In the genomic region with DNA sequence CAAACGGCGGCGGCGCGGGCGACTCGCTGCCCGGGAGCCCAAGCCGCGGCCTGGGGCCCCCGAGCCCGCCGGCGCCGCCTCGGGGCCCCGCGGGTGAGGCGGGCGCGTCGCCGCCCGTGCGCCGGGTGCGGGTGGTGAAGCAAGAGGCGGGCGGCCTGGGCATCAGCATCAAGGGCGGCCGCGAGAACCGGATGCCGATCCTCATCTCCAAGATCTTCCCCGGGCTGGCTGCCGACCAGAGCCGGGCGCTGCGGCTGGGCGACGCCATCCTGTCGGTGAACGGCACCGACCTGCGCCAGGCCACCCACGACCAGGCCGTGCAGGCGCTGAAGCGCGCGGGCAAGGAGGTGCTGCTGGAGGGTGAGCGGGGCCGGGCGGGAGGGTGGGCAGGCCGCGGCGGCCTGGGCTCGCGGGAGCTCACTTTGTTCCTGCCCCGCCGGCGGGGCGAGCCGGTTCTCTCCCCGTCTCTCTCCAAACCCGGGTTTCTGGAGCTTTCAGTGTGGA, we compare ENCODE assay signal across 8 cellular contexts. TPM values are rescaled to one million over a fixed set of nuclear protein-coding genes. Genes with fewer than 3 reads are reported as not detected.
A peak's percentile ranks its signal among the peaks of the same experiment; 100 is the strongest.
DNase-seq lines count a peak whose midpoint lies in the region; TF ChIP-seq lines count a peak whose summit lies in the region.

No MANE protein-coding gene starts in this region.

- H3K4me1 Mint-ChIP-seq in nephron progenitor cell = peaks cover 40% of the 10 kb centered on the region

- H3K9me3 ChIP-seq in fibroblast of lung (ENCODE audit: control insufficient read depth, insufficient read depth, low read depth, low read length) (no peaks in the 10 kb centered on the region), transverse colon (no peaks in the 10 kb centered on the region)

- H3K9ac ChIP-seq in fibroblast of lung (ENCODE audit: insufficient read depth, low read length) = peak overlapping the region; percentile 78

- TF ChIP-seq CTCF in GM12875 (IDR thresholded peaks at IDR 0.05; ENCODE audit: borderline replicate concordance, insufficient read depth, low read depth, low read length) (no peak), fibroblast of lung (conservative IDR thresholded peaks at IDR 0.05 in 1 of 2, IDR thresholded peaks at IDR 0.05 in 1 of 2; ENCODE audit: low read depth in 1 of 2, low read length in 2 of 2) (no peak), nephron progenitor cell (IDR thresholded peaks at IDR 0.05) (no peak), transverse colon (IDR thresholded peaks at IDR 0.05) (no peak)

- in situ Hi-C loops in transverse colon (cut with MboI; ENCODE audit: low pct_ligation_motif_present in 1 of 4, low pct_unique_long_range_greater_than_20kb in 1 of 4, low sequenced_read_pairs in 3 of 4) = no loop called here

- H3K4me1 ChIP-seq in fibroblast of lung (ENCODE audit: control insufficient read depth, extremely low read depth, insufficient read depth, low read length) (peaks cover 18% of the 10 kb centered on the region), transverse colon (peaks cover 4 to 41% (median 37%) of the 10 kb centered on the region in 4 donors)

- H3K36me3 Mint-ChIP-seq in nephron progenitor cell (ENCODE audit: low read depth) = peaks cover 12% of the 10 kb centered on the region

- H2AFZ ChIP-seq in fibroblast of lung (ENCODE audit: low read length) = no peak overlapping the region

- H3K4me2 ChIP-seq in fibroblast of lung (ENCODE audit: extremely low read depth, insufficient read depth, low read length) = peak overlapping the region; percentile 84

- H3K36me3 ChIP-seq in fibroblast of lung (ENCODE audit: control insufficient read depth, insufficient read depth, low read length) = no peaks in the 10 kb centered on the region
- H3K36me3 ChIP-seq in transverse colon = no peaks in the 10 kb centered on the region

- peak overlapping the region; percentile 91 for H3K27ac Mint-ChIP-seq in nephron progenitor cell

- H3K4me3 Mint-ChIP-seq in nephron progenitor cell = peak overlapping the region; percentile 91

- H4K20me1 ChIP-seq in fibroblast of lung (ENCODE audit: control insufficient read depth, extremely low read depth, insufficient read depth, low read length) = no peaks in the 10 kb centered on the region

- H3K27ac ChIP-seq in fibroblast of lung (ENCODE audit: insufficient read depth, low read length) (peak overlapping the region; percentile 64), transverse colon (peak overlapping the region; percentile 95 to 98 (median 96))

- H3K79me2 ChIP-seq in fibroblast of lung (ENCODE audit: control insufficient read depth, insufficient read depth, low read length) = peaks cover 48% of the 10 kb centered on the region

- H3K27me3 ChIP-seq in fibroblast of lung (ENCODE audit: control insufficient read depth, insufficient read depth, low read length) = no peaks in the 10 kb centered on the region
- H3K27me3 ChIP-seq in transverse colon = no peaks in the 10 kb centered on the region

- no peak for TF ChIP-seq EP300 in transverse colon (IDR thresholded peaks at IDR 0.05; ENCODE audit: low read depth)

- no peaks in the 10 kb centered on the region for H3K27me3 Mint-ChIP-seq in nephron progenitor cell (ENCODE audit: low read depth, poor library complexity)

- H3K4me3 ChIP-seq in GM12875 (ENCODE audit: low read depth, low read length) (peak overlapping the region; percentile 79), fibroblast of lung (replicated peaks in 1 of 4; ENCODE audit: control extremely low read depth in 1 of 4, insufficient read depth in 1 of 4, low read depth in 3 of 4, low read length in 4 of 4) (peak overlapping the region; percentile 76 to 91 (median 80)), transverse colon (peak overlapping the region; percentile 78 to 94 (median 82))

- peak; percentile 52 for DNase-seq in HCEC 1CT
- peak; percentile 41 for DNase-seq in NCI-H2171 (lab: John Stamatoyannopoulos, UW)
- peak; percentile 28 for DNase-seq in activated T-helper 1 cell treated with Interleukin-2 at 50 U/mL for 16 hours (ENCODE audit: low read depth)
- DNase-seq in fibroblast of lung (ENCODE audit: low read depth in 2 of 2) = peak in 1 of 2 donors; percentile 38
- peak; percentile 63 for DNase-seq in nephron progenitor cell
- peak; percentile 62 for DNase-seq in transverse colon
- no peak for DNase-seq in NCI-H2081 treated with DMSO at 0.1 percent for 48 hours (lab: John Stamatoyannopoulos, UW)

- no peak for TF ChIP-seq POLR2A in transverse colon (IDR thresholded peaks at IDR 0.05)

- no peaks in the 10 kb centered on the region for H3K9me3 Mint-ChIP-seq in nephron progenitor cell

- intact Hi-C loops in transverse colon (cut with DNase I; ENCODE audit: low total_unique reads) = no loop called here

- WGBS in transverse colon (ENCODE audit: low coverage in 1 of 2), 2 donors = 0% methylated on average over 10 of the region's 66 CpGs; no CpG with 5 or more reads in 1 of the 2 donors

RNA-seq across cellular contexts. Expression of gene SNTB2, which starts 0.5 kb away (rescaled TPM):
- total RNA-seq in fibroblast of lung (39.5 and 63.3 TPM in 2 replicates), transverse colon (10 to 100 TPM; 14.2 to 31.4 (median 24.1) TPM)
- polyA plus RNA-seq in fibroblast of lung = 45.3 and 51.8 TPM in 2 replicates
- polyA plus RNA-seq in fibroblast of lung (2012) = 19.3 and 26.0 TPM in 2 replicates
- polyA minus RNA-seq in fibroblast of lung (ENCODE audit: low replicate concordance) = 93.2 and 146 TPM in 2 replicates

RNA-seq across cellular contexts. Expression of gene UTP4, which starts 55.0 kb away (rescaled TPM):
- 14.4 and 14.9 TPM in 2 replicates for total RNA-seq in fibroblast of lung
- polyA plus RNA-seq in fibroblast of lung = 56.5 and 80.1 TPM in 2 replicates
- 31.8 and 48.3 TPM in 2 replicates for polyA plus RNA-seq in fibroblast of lung (2012)
- polyA minus RNA-seq in fibroblast of lung (ENCODE audit: low replicate concordance) = 79.6 and 176 TPM in 2 replicates
- 10 to 100 TPM; 10.1 to 79.4 (median 17.6) TPM for total RNA-seq in transverse colon

RNA-seq across cellular contexts. Expression of gene CHTF8, which starts 55.1 kb away (rescaled TPM):
- total RNA-seq in fibroblast of lung (39.0 and 55.7 TPM in 2 replicates), transverse colon (100 to 1,000 TPM in 1 of 4 donors, 10 to 100 TPM in 3; 49.2 to 207 (median 68.9) TPM)
- polyA plus RNA-seq in fibroblast of lung = 74.3 and 83.0 TPM in 2 replicates
- polyA plus RNA-seq in fibroblast of lung (2012) = 77.0 and 86.9 TPM in 2 replicates
- 193 and 219 TPM in 2 replicates for polyA minus RNA-seq in fibroblast of lung (ENCODE audit: low replicate concordance)
